Comparison of ENCODE assay signal across 12 cellular contexts in genomic region chr11:121067026-121067425, GRCh38. TPM values are rescaled to one million over a fixed set of nuclear protein-coding genes. Genes with fewer than 3 reads are reported as not detected.
DNase-seq lines count a peak whose midpoint lies in the region; TF ChIP-seq lines count a peak whose summit lies in the region.
"Had no signal": no experiment of that assay in that cellular context is flagged by ENCODE, and none has a peak within 500 bp of the region (broad histone marks: within the 10 kb centered on the region; RNA-seq: fewer than 3 reads in every experiment).

No MANE protein-coding gene starts in this region.

- DNase-seq in choroid plexus epithelial cell (ENCODE audit: low read depth): peak; percentile 4
- no peak for DNase-seq in AG20443 (ENCODE audit: low spot score)
- no peak for DNase-seq in AG08395 (ENCODE audit: low spot score)
- DNase-seq in nephron progenitor cell: no peak
- DNase-seq in SW480 (ENCODE audit: low spot score): no peak
- DNase-seq: BE2C, NCI-H524, OCI-M1 had no signal

- no peak overlapping the region for H2AFZ ChIP-seq in KMS-11 (ENCODE audit: low read depth)

- H3K4me3 Mint-ChIP-seq in nephron progenitor cell: no peak overlapping the region

- H3K9ac ChIP-seq in KMS-11 (no peak overlapping the region), liver (ENCODE audit: low read depth in 1 of 2, low read length in 2 of 2) (no peak overlapping the region)

- H3K79me2 ChIP-seq in KMS-11 (ENCODE audit: insufficient read depth, low read depth): no peaks in the 10 kb centered on the region

- peaks cover 68% of the 10 kb centered on the region for H3K36me3 Mint-ChIP-seq in nephron progenitor cell (ENCODE audit: low read depth)

- no peaks in the 10 kb centered on the region for H3K36me3 ChIP-seq in KMS-11 (ENCODE audit: insufficient read depth)
- peaks cover 0 to 8% (median 4%) of the 10 kb centered on the region in 4 donors for H3K36me3 ChIP-seq in liver (ENCODE audit: control insufficient read depth in 4 of 4, insufficient read depth in 3 of 4, low read depth in 1 of 4, low read length in 3 of 4)
- H3K36me3 ChIP-seq: SJSA1 had no signal

- TF ChIP-seq RAD21 in liver (IDR thresholded peaks at IDR 0.05): no peak

- peaks cover 35% of the 10 kb centered on the region for H3K4me1 Mint-ChIP-seq in nephron progenitor cell

- H3K27ac Mint-ChIP-seq in nephron progenitor cell: no peak overlapping the region

- peaks cover 9% of the 10 kb centered on the region for H3K9me3 Mint-ChIP-seq in nephron progenitor cell

- H3K4me3 ChIP-seq in KMS-11 (IDR thresholded peaks at IDR 0.05; ENCODE audit: insufficient read depth, low read depth, low read length) (no peak overlapping the region), choroid plexus epithelial cell (ENCODE audit: low read depth, low read length) (no peak overlapping the region), liver (ENCODE audit: low read depth in 1 of 3, low read length in 3 of 3) (no peak overlapping the region)
- H3K4me3 ChIP-seq: SJSA1 had no signal

- no peak for TF ChIP-seq CTCF in 22Rv1 (IDR thresholded peaks at IDR 0.05)
- no peak for TF ChIP-seq CTCF in KMS-11 (conservative IDR thresholded peaks at IDR 0.05; ENCODE audit: low read depth, low read length)
- TF ChIP-seq CTCF in choroid plexus epithelial cell (conservative IDR thresholded peaks at IDR 0.05; ENCODE audit: low read depth, low read length): no peak
- TF ChIP-seq CTCF in liver (IDR thresholded peaks at IDR 0.05; ENCODE audit: low read depth, low read length, missing input control): no peak
- no peak for TF ChIP-seq CTCF in nephron progenitor cell (IDR thresholded peaks at IDR 0.05)

- H3K27me3 ChIP-seq in KMS-11 (ENCODE audit: insufficient read depth, low read depth) (no peaks in the 10 kb centered on the region), liver (ENCODE audit: control insufficient read depth in 4 of 4, insufficient read depth in 4 of 4, low read length in 3 of 4) (no peaks in the 10 kb centered on the region)
- H3K27me3 ChIP-seq: BE2C, SJSA1 had no signal

- no peaks in the 10 kb centered on the region for H3K9me3 ChIP-seq in liver (ENCODE audit: control insufficient read depth in 4 of 4, low read length in 3 of 4)
- H3K9me3 ChIP-seq: BE2C, SJSA1 had no signal

- H4K20me1 ChIP-seq in KMS-11 (ENCODE audit: insufficient read depth): no peaks in the 10 kb centered on the region

- peak overlapping the region; percentile 9; the same call in 1 of the 2 replicates for H3K4me2 ChIP-seq in KMS-11

- WGBS in liver: 88% methylated on average over 3 of the region's 3 CpGs

- no peaks in the 10 kb centered on the region for H3K27me3 Mint-ChIP-seq in nephron progenitor cell (ENCODE audit: low read depth, poor library complexity)

- H3K27ac ChIP-seq in 22Rv1 (peak overlapping the region; percentile 62), KMS-11 (no peak overlapping the region), liver (ENCODE audit: low read depth in 1 of 2, low read length in 2 of 2) (peak overlapping the region; percentile 55 to 71)
- H3K27ac ChIP-seq: SJSA1 had no signal

- H3K4me1 ChIP-seq in KMS-11 (ENCODE audit: low read depth, poor library complexity, severe bottlenecking) (peaks cover 24% of the 10 kb centered on the region), liver (ENCODE audit: control insufficient read depth in 4 of 4, insufficient read depth in 4 of 4, low read length in 3 of 4) (peaks cover 6 to 20% (median 16%) of the 10 kb centered on the region in 4 donors)
- H3K4me1 ChIP-seq: BE2C, SJSA1 had no signal

TF ChIP-seq in liver, 16 proteins besides CTCF, POLR2A, EP300 and RAD21:
- TF ChIP-seq NR2F2 (IDR thresholded peaks at IDR 0.05) (no peak), TAF1 (conservative IDR thresholded peaks at IDR 0.05) (no peak), ATF3 (IDR thresholded peaks at IDR 0.05) (no peak), MAX (IDR thresholded peaks at IDR 0.05) (no peak), FOXA1 (IDR thresholded peaks at IDR 0.05) (no peak), EGR1 (IDR thresholded peaks at IDR 0.05; ENCODE audit: low read depth in 2 of 2) (no peak), GABPA (IDR thresholded peaks at IDR 0.05 in 1 of 2, conservative IDR thresholded peaks at IDR 0.05 in 1 of 2) (no peak), FOXA2 (IDR thresholded peaks at IDR 0.05) (no peak), REST (IDR thresholded peaks at IDR 0.05) (no peak), YY1 (IDR thresholded peaks at IDR 0.05) (no peak)

RNA-seq across cellular contexts. Expression of gene TECTA, which starts 34.0 kb away (rescaled TPM):
- total RNA-seq in liver: 1 to 10 TPM in 1 of 2 donors, under 1 TPM in 1; 0.93 to 2.4 TPM
- polyA plus RNA-seq in liver: under 1 TPM; 0.46 to 0.52 TPM

RNA-seq across cellular contexts. Expression of gene TBCEL, which starts 43.1 kb away (rescaled TPM):
- total RNA-seq in liver: 10 to 100 TPM; 25.9 to 41.3 TPM
- 1 to 10 TPM; 6.7 to 9.0 TPM for polyA plus RNA-seq in liver
